Comparison of ENCODE assay signal across 30 cellular contexts in the genomic region with DNA sequence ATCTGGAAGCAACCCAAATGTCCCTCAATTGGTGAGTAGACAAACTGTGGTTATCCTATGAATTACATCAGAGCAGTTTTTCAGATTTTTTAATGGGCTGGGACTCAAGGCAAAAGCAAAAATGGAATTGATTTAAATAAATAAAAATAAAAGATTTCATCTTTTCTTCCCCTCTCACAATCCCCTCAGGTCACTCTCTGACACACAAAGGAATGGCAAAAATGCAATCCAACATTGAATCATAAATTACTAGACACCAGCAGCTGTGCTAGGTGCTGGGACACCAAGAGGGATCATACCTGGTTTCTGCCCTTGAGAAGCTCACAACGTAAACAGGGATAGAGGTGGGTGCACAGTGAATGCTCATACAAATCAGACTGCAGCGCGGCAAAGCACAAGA. TPM values are rescaled to one million over a fixed set of nuclear protein-coding genes. Genes with fewer than 3 reads are reported as not detected.
"Had no signal": no experiment of that assay in that cellular context is flagged by ENCODE, and none has a peak within 500 bp of the region (broad histone marks: within the 10 kb centered on the region; RNA-seq: fewer than 3 reads in every experiment).

No MANE protein-coding gene starts in this region.

- H3K4me3 Mint-ChIP-seq: endodermal cell; memory B cell; mesothelial cell of epicardium; natural killer cell; stimulated activated memory B cell treated with anti-CD40 and anti-IgM and Interleukin-4, amounts not matched to agents 10 μg/mL and 1 μg/mL and 100 μg/mL, for 72 hours; stimulated activated naive CD8-positive, alpha-beta T cell treated with anti-CD3 and anti-CD28 coated beads, Interleukin-15, amount 100 ng/mL, for 72 hours had no signal

- H3K27ac Mint-ChIP-seq: endodermal cell; memory B cell; mesothelial cell of epicardium; natural killer cell; stimulated activated memory B cell treated with anti-CD40 and anti-IgM and Interleukin-4, amounts not matched to agents 10 μg/mL and 1 μg/mL and 100 μg/mL, for 72 hours had no signal

- H3K4me3 ChIP-seq: coronary artery, hepatocyte, left ventricle myocardium inferior, lower lobe of right lung, pancreas, prostate gland, right lobe of liver, spleen, thoracic aorta, transverse colon had no signal

- DNase-seq: effector CD4-positive, alpha-beta T cell; erythroblast; foreskin keratinocyte; head of caudate nucleus; kidney; left cardiac atrium; left ventricle myocardium inferior; lower lobe of right lung; natural killer cell; occipital lobe; pancreas; right lobe of liver; spleen; stimulated activated CD4-positive, alpha-beta T cell treated with anti-CD3 and anti-CD28 coated beads, Interleukin-15, amount 100 ng/mL, for 24 hours; stimulated activated CD4-positive, alpha-beta T cell treated with anti-CD3 and anti-CD28 coated beads, Interleukin-1b, Interleukin-23, amount 100 ng/mL, for 48 hours; stimulated activated CD4-positive, alpha-beta T cell treated with anti-CD3 and anti-CD28 coated beads, Interleukin-4, amount 100 ng/mL, for 24 hours; stimulated activated naive CD8-positive, alpha-beta T cell treated with anti-CD3 and anti-CD28 coated beads, Interleukin-15, amount 100 ng/mL, for 72 hours; transverse colon had no signal

- H3K4me1 Mint-ChIP-seq: natural killer cell; stimulated activated naive CD8-positive, alpha-beta T cell treated with anti-CD3 and anti-CD28 coated beads, Interleukin-15, amount 100 ng/mL, for 72 hours had no signal

- FAIRE-seq: kidney, pancreas had no signal

- ATAC-seq: foreskin keratinocyte; left cardiac atrium; lower lobe of right lung; natural killer cell; pancreas; right lobe of liver; stimulated activated memory B cell treated with anti-CD40 and anti-IgM and Interleukin-4, amounts not matched to agents 10 μg/mL and 1 μg/mL and 100 μg/mL, for 72 hours; stimulated activated naive CD8-positive, alpha-beta T cell treated with anti-CD3 and anti-CD28 coated beads, Interleukin-15, amount 100 ng/mL, for 72 hours had no signal

- H3K4me2 ChIP-seq: hepatocyte had no signal

- H3K27ac ChIP-seq: coronary artery, foreskin keratinocyte, hepatocyte, left ventricle myocardium inferior, lower lobe of right lung, pancreas, prostate gland, right lobe of liver, spleen, thoracic aorta, transverse colon had no signal

- H3K9me3 Mint-ChIP-seq: natural killer cell; stimulated activated naive CD8-positive, alpha-beta T cell treated with anti-CD3 and anti-CD28 coated beads, Interleukin-15, amount 100 ng/mL, for 72 hours had no signal

- H3K36me3 ChIP-seq: left ventricle myocardium inferior, lower lobe of right lung, pancreas, prostate gland, right lobe of liver, spleen, thoracic aorta, transverse colon had no signal

- H3K27me3 ChIP-seq: foreskin keratinocyte, hepatocyte, pancreas, right lobe of liver had no signal

- H3K9me3 ChIP-seq: lower lobe of right lung, prostate gland, right lobe of liver, transverse colon had no signal

- H2AFZ ChIP-seq: hepatocyte had no signal

- H3K79me2 ChIP-seq: hepatocyte had no signal

- H3K36me3 Mint-ChIP-seq: natural killer cell had no signal

RNA-seq across cellular contexts. Expression of gene CPN2, which starts 58.8 kb away (rescaled TPM):
- total RNA-seq: dermis microvascular lymphatic vessel endothelial cell, endothelial cell of umbilical vein, foreskin keratinocyte, left cardiac atrium, lower lobe of right lung, mesothelial cell of epicardium, myocyte, natural killer cell, occipital lobe, thoracic aorta, urinary bladder had no signal
- polyA plus RNA-seq: endothelial cell of umbilical vein, foreskin keratinocyte, pancreas had no signal
